In genomic region chr3:63964287-63965073, GRCh38 we compare ENCODE assay signal across 15 cellular contexts. TPM values are rescaled to one million over a fixed set of nuclear protein-coding genes. Genes with fewer than 3 reads are reported as not detected.
DNase-seq lines count a peak whose midpoint lies in the region; ATAC-seq, FAIRE-seq and TF ChIP-seq lines count a peak whose summit lies in the region.
"Had no signal": no experiment of that assay in that cellular context is flagged by ENCODE, and none has a peak within 500 bp of the region (broad histone marks: within the 10 kb centered on the region; RNA-seq: fewer than 3 reads in every experiment).

No MANE protein-coding gene starts in this region.

- DNase-seq in NCI-H1417 (lab: John Stamatoyannopoulos, UW) (peak; percentile 19 to 63 (median 41)), NCI-H1417 treated with DMSO at 0.1 percent for 48 hours (lab: John Stamatoyannopoulos, UW) (no peak), IMR-90 (no peak), astrocyte of the hippocampus (ENCODE audit: low read depth, low spot score) (peak; percentile 63), trophoblast cell (peak; percentile 50 to 70), small intestine (no peak), NCI-H2081 treated with DMSO at 0.1 percent for 48 hours (lab: John Stamatoyannopoulos, UW) (no peak)
- DNase-seq in stimulated activated CD4-positive, alpha-beta T cell treated with anti-CD3 and anti-CD28 coated beads, Interleukin-2, amount 100 ng/mL, for 48 hours, result no peak
- DNase-seq: activated CD4-positive, CD25-positive, alpha-beta regulatory T cell; GF-D8; NCI-H1930; stimulated activated CD4-positive, alpha-beta T cell treated with anti-CD3 and anti-CD28 coated beads, Interleukin-1b, Interleukin-23, amount 100 ng/mL, for 48 hours had no signal

- H2BK12ac ChIP-seq in trophoblast cell (ENCODE audit: low read length), result no peak overlapping the region

- peaks cover 29% of the 10 kb centered on the region for H4K20me1 ChIP-seq in IMR-90 (ENCODE audit: insufficient read depth, low read length)

- H3K14ac ChIP-seq in IMR-90 (replicated peaks; ENCODE audit: low read depth, low read length), result no peak overlapping the region
- no peak overlapping the region for H3K14ac ChIP-seq in trophoblast cell (ENCODE audit: low read length)

- no peak for TF ChIP-seq RAD21 in IMR-90 (IDR thresholded peaks at IDR 0.05; ENCODE audit: low read length)

- H3K4ac ChIP-seq in IMR-90 (ENCODE audit: low read depth, low read length), result peak overlapping the region; percentile 18; the same call in 1 of the 2 replicates
- no peak overlapping the region for H3K4ac ChIP-seq in trophoblast cell (ENCODE audit: low read depth, low read length)

- H2AK9ac ChIP-seq in IMR-90 (replicated peaks; ENCODE audit: low read depth, low read length, poor library complexity), result no peak overlapping the region

- TF ChIP-seq CTCF in IMR-90 (conservative IDR thresholded peaks at IDR 0.05; ENCODE audit: low read depth, low read length), result no peak

- TF ChIP-seq POLR2A in IMR-90 (IDR thresholded peaks at IDR 0.05; ENCODE audit: low read depth, low read length), result no peak

- no peaks in the 10 kb centered on the region for H3K9me3 ChIP-seq in IMR-90 (ENCODE audit: control insufficient read depth, insufficient read depth, low read length)
- H3K9me3 ChIP-seq in trophoblast cell (ENCODE audit: insufficient read depth, low read depth, low read length), result no peaks in the 10 kb centered on the region
- H3K9me3 ChIP-seq in small intestine (ENCODE audit: control insufficient read depth, low read depth), result no peaks in the 10 kb centered on the region
- H3K9me3 ChIP-seq: A549, HAP-1 had no signal

- H3K18ac ChIP-seq in IMR-90 (ENCODE audit: low read depth, low read length) (no peak overlapping the region), trophoblast cell (ENCODE audit: low read length) (no peak overlapping the region)

- H4K12ac ChIP-seq in trophoblast cell (ENCODE audit: low read depth, low read length), result no peak overlapping the region

- in situ Hi-C loops in IMR-90 (cut with MboI; ENCODE audit: low sequenced_read_pairs), result no loop called here

- H3K4me1 ChIP-seq in IMR-90 (ENCODE audit: control insufficient read depth, insufficient read depth, low read length) (peaks cover 15% of the 10 kb centered on the region), trophoblast cell (ENCODE audit: control insufficient read depth in 1 of 2, insufficient read depth in 2 of 2, low read length in 2 of 2) (peaks cover 14% of the 10 kb centered on the region in 2 experiments), small intestine (ENCODE audit: control insufficient read depth in 2 of 2, insufficient read depth in 1 of 2, low read depth in 1 of 2, low read length in 1 of 2) (peaks cover 4 to 7% of the 10 kb centered on the region in 2 donors)

- H3K36me3 ChIP-seq in IMR-90 (ENCODE audit: control insufficient read depth, insufficient read depth, low read length) (no peaks in the 10 kb centered on the region), trophoblast cell (ENCODE audit: control insufficient read depth in 1 of 2, insufficient read depth in 2 of 2, low read length in 2 of 2) (peaks cover 0 to 2% of the 10 kb centered on the region in 2 experiments), small intestine (ENCODE audit: control insufficient read depth in 2 of 2, insufficient read depth in 2 of 2, low read length in 2 of 2) (no peaks in the 10 kb centered on the region)
- H3K36me3 ChIP-seq: HAP-1 had no signal

- WGBS in IMR-90 (ENCODE audit: extremely low coverage in 2 of 2, insufficient read length in 1 of 2), 2 experiments, result no CpG with 5 or more reads among the region's 4 CpGs
- WGBS in trophoblast cell (ENCODE audit: extremely low coverage, insufficient coverage, insufficient read length), result no CpG with 5 or more reads among the region's 4 CpGs
- 60 to 70% (median 63%) methylated on average over 4 of the region's 4 CpGs for WGBS in small intestine, 3 donors

- no peak overlapping the region for H3K27ac ChIP-seq in IMR-90 (ENCODE audit: insufficient read depth, low read length)
- peak overlapping the region; percentile 51 for H3K27ac ChIP-seq in trophoblast cell (ENCODE audit: low read depth, low read length)
- no peak overlapping the region for H3K27ac ChIP-seq in small intestine (ENCODE audit: low read depth in 1 of 2, low read length in 1 of 2)
- H3K27ac ChIP-seq: A549, RWPE1 had no signal

- no peak overlapping the region; a peak in 1 of 4 replicates for H4K8ac ChIP-seq in IMR-90 (ENCODE audit: low read depth in 2 of 2, low read length in 2 of 2)
- no peak overlapping the region for H4K8ac ChIP-seq in trophoblast cell (ENCODE audit: low read depth, low read length)

- H2AFZ ChIP-seq in IMR-90 (replicated peaks; ENCODE audit: low read length, poor library complexity), result no peak overlapping the region
- H2AFZ ChIP-seq in trophoblast cell (ENCODE audit: insufficient read depth, low read length, poor library complexity), result no peak overlapping the region

- dilution Hi-C loops in IMR-90 (cut with HindIII; ENCODE audit: low sequenced_read_pairs, unreplicated experiment), result no loop called here

- H4K91ac ChIP-seq in IMR-90 (ENCODE audit: insufficient read depth, low read depth, low read length), result no peak overlapping the region
- no peak overlapping the region for H4K91ac ChIP-seq in trophoblast cell (ENCODE audit: low read depth, low read length)

- H3K27me3 ChIP-seq in IMR-90 (ENCODE audit: control insufficient read depth, insufficient read depth, low read length), result no peaks in the 10 kb centered on the region
- no peaks in the 10 kb centered on the region for H3K27me3 ChIP-seq in trophoblast cell (ENCODE audit: insufficient read depth, low read length)
- H3K27me3 ChIP-seq in small intestine (ENCODE audit: control insufficient read depth in 2 of 2, insufficient read depth in 2 of 2, low read length in 2 of 2), result no peaks in the 10 kb centered on the region

- peaks cover 34 to 56% of the 10 kb centered on the region in 2 experiments for H3K79me1 ChIP-seq in IMR-90 (ENCODE audit: low read depth in 1 of 2, low read length in 2 of 2)
- H3K79me1 ChIP-seq in trophoblast cell (ENCODE audit: low read length), result peaks cover 2% of the 10 kb centered on the region

- BruUV-seq in IMR-90 (replicated peaks; lab: Mats Ljungman, UMichigan), result no TSS peak

- H3K9ac ChIP-seq in IMR-90 (ENCODE audit: low read depth, low read length) (no peak overlapping the region), trophoblast cell (ENCODE audit: low read length) (no peak overlapping the region)

- intact Hi-C loops in IMR-90 (cut with micrococcal nuclease), result loop anchor here (5.0 kb wide), 1 partner anchor 52 kb away; the partner anchor contains the start of gene SCAANT1

- H2BK120ac ChIP-seq in IMR-90 (ENCODE audit: low read depth, low read length) (no peak overlapping the region), trophoblast cell (ENCODE audit: insufficient read depth, low read length, poor library complexity) (no peak overlapping the region)

- CTCF ChIA-PET in IMR-90 (lab: Yijun Ruan, JAX), result interaction anchor here (0.6 to 0.7 kb wide), 2 partner anchors 10 to 18 kb away, joined by 3 read pairs; no protein-coding TSS in a partner anchor

- H2AK5ac ChIP-seq in IMR-90 (ENCODE audit: low read depth, low read length) (no peak overlapping the region), trophoblast cell (ENCODE audit: low read length) (no peak overlapping the region)

- no peak overlapping the region for H3K56ac ChIP-seq in IMR-90 (ENCODE audit: extremely low read depth, insufficient read depth, low read length)

- FAIRE-seq in small intestine (lab: Jason Lieb, UNC), result no peak
- FAIRE-seq: A549 had no signal

- H3K79me2 ChIP-seq in trophoblast cell (ENCODE audit: control insufficient read depth, insufficient read depth, low read length, poor library complexity), result no peaks in the 10 kb centered on the region

- no peak overlapping the region for H2BK15ac ChIP-seq in IMR-90 (ENCODE audit: low read depth, low read length)

- H3K4me2 ChIP-seq in IMR-90 (ENCODE audit: low read depth, low read length), result no peak overlapping the region
- no peak overlapping the region for H3K4me2 ChIP-seq in trophoblast cell (ENCODE audit: low read length)
- H3K4me2 ChIP-seq: A549 had no signal

- no peak overlapping the region for H4K5ac ChIP-seq in IMR-90 (ENCODE audit: low read depth, low read length)

- POLR2A ChIA-PET in IMR-90 (lab: Charles Lee; ENCODE audit: unreplicated experiment), result no interaction called here

- no peak overlapping the region for H3K4me3 ChIP-seq in IMR-90 (ENCODE audit: insufficient read depth, low read depth, low read length)
- H3K4me3 ChIP-seq in trophoblast cell (ENCODE audit: low read depth, low read length), result no peak overlapping the region
- H3K4me3 ChIP-seq in small intestine (ENCODE audit: low read depth in 1 of 2, low read length in 2 of 2), result no peak overlapping the region
- H3K4me3 ChIP-seq: A549, HAP-1 had no signal

- no peak for ATAC-seq in IMR-90 (ENCODE audit: low read depth)
- ATAC-seq: A549 had no signal

- H3K23ac ChIP-seq in IMR-90 (ENCODE audit: low read depth, low read length) (no peak overlapping the region), trophoblast cell (ENCODE audit: low read length) (no peak overlapping the region)

- no peak overlapping the region for H2BK20ac ChIP-seq in IMR-90 (ENCODE audit: low read depth, low read length)

- peaks cover 10% of the 10 kb centered on the region; the same call in 1 of the 2 replicates for H3K9me1 ChIP-seq in IMR-90 (ENCODE audit: insufficient read depth, low read length)

- H2BK5ac ChIP-seq in IMR-90 (ENCODE audit: low read depth, low read length, poor library complexity, severe bottlenecking) (no peak overlapping the region), trophoblast cell (ENCODE audit: low read depth, low read length, poor library complexity) (peak overlapping the region; percentile 14)

TF ChIP-seq in IMR-90, 13 proteins besides CTCF, POLR2A, EP300 and RAD21 (continues in another document):
- TF ChIP-seq RCOR1 (IDR thresholded peaks at IDR 0.05; ENCODE audit: insufficient replicate concordance, low read length) (no peak), CEBPB (IDR thresholded peaks at IDR 0.05; ENCODE audit: low read depth, low read length) (no peak)

RNA-seq across cellular contexts. Expression of gene SCAANT1, which starts 52.3 kb away (rescaled TPM):
- not detected in 2 replicates for total RNA-seq in IMR-90 (2012; rRNA removed)
- polyA plus RNA-seq in IMR-90 (2012; rRNA removed) (not detected in 2 replicates), small intestine (not detected)
- polyA plus RNA-seq in IMR-90 (2012; cell fraction: cytosol; rRNA removed), result not detected in 2 replicates
- polyA plus RNA-seq in IMR-90 (2012; cell fraction: nucleus; rRNA removed; ENCODE audit: low replicate concordance), result not detected in 2 replicates
- polyA plus RNA-seq in trophoblast cell (2013), result 0.96 and 1.1 TPM in 2 replicates
- polyA plus RNA-seq: A549 had no signal

RNA-seq across cellular contexts. Expression of gene PSMD6, which starts 58.8 kb away (rescaled TPM):
- 91.8 and 144 TPM in 2 replicates for total RNA-seq in IMR-90 (2012; rRNA removed)
- polyA plus RNA-seq in IMR-90 (2012; rRNA removed) (86.6 and 87.0 TPM in 2 replicates), small intestine (10 to 100 TPM; 51.4 to 65.2 (median 51.9) TPM)
- polyA plus RNA-seq in IMR-90 (2012; cell fraction: cytosol; rRNA removed), result 36.9 and 48.4 TPM in 2 replicates
- polyA plus RNA-seq in IMR-90 (2012; cell fraction: nucleus; rRNA removed; ENCODE audit: low replicate concordance), result 30.8 and 43.7 TPM in 2 replicates
- polyA plus RNA-seq in trophoblast cell (2013), result 133 and 140 TPM in 2 replicates

Comparison
In these comparisons a context has a peak if more than half of its experiments do, and no peak if none do; other contexts are left out.
1. DNase-seq: peak in NCI-H1417 (3 of 3), astrocyte of the hippocampus (single experiment) and trophoblast cell (2 of 2); none in NCI-H1417 treated with DMSO at 0.1 percent for 48 hours (single experiment), IMR-90 (single experiment), small intestine (single experiment), NCI-H2081 treated with DMSO at 0.1 percent for 48 hours (single experiment) and stimulated activated CD4-positive, alpha-beta T cell treated with anti-CD3 and anti-CD28 coated beads, Interleukin-2, amount 100 ng/mL, for 48 hours (0 of 2).